Comparison of ENCODE assay signal across 8 cellular contexts in genomic region chr11:57515332-57516060, GRCh38. TPM values are rescaled to one million over a fixed set of nuclear protein-coding genes. Genes with fewer than 3 reads are reported as not detected.
A peak's percentile ranks its signal among the peaks of the same experiment; 100 is the strongest.
DNase-seq lines count a peak whose midpoint lies in the region; ATAC-seq and TF ChIP-seq lines count a peak whose summit lies in the region.

Gene SLC43A1, minus strand, starts transcription at chr11:57515702. Its CDS starts 1,591 bp downstream, at chr11:57514111.

- H3K27me3 Mint-ChIP-seq in T-cell, result no peaks in the 10 kb centered on the region

- H3K27ac ChIP-seq in mammary epithelial cell (ENCODE audit: insufficient read depth, low read depth, low read length), result no peak within 1 kb of the TSS

- BruUV-seq in mammary epithelial cell (replicated peaks; lab: Mats Ljungman, UMichigan), result no TSS peak

- POLR2A ChIA-PET in T-cell (lab: Charles Lee), result no interaction called here

- in situ Hi-C loops in mammary epithelial cell (cut with MboI; ENCODE audit: low sequenced_read_pairs in 2 of 2), result no loop called here

- no peak for TF ChIP-seq CTCF in mammary epithelial cell (conservative IDR thresholded peaks at IDR 0.05 in 1 of 2, IDR thresholded peaks at IDR 0.05 in 1 of 2; ENCODE audit: extremely low read depth in 1 of 2, insufficient read depth in 1 of 2, low read depth in 1 of 2, low read length in 2 of 2)

- intact Hi-C loops in mammary epithelial cell (cut with micrococcal nuclease), result loop anchor here (2.0 kb wide), 1 partner anchor 17 kb away; no protein-coding TSS in a partner anchor

- 2% methylated on average over 40 of the region's 66 CpGs for WGBS in mammary epithelial cell (ENCODE audit: low coverage, missing lambda C conversion rate)

- H3K9me3 Mint-ChIP-seq in T-cell, result no peaks in the 10 kb centered on the region

- H3K36me3 ChIP-seq in mammary epithelial cell (ENCODE audit: insufficient read depth, low read length), result no peaks in the 10 kb centered on the region

- peak within 1 kb of the TSS; percentile 81 to 86 for H3K27ac Mint-ChIP-seq in T-cell

- peak within 1 kb of the TSS; percentile 96 to 98 (median 98) for H3K4me3 Mint-ChIP-seq in T-cell

- no peak within 1 kb of the TSS for H3K9ac ChIP-seq in mammary epithelial cell (ENCODE audit: insufficient read depth, low read length)

- H3K27me3 ChIP-seq in mammary epithelial cell (ENCODE audit: insufficient read depth, low read length), result peaks cover 16% of the 10 kb centered on the region

- peaks cover 28 to 32% (median 31%) of the 10 kb centered on the region in 3 donors for H3K4me1 Mint-ChIP-seq in T-cell

- H4K20me1 ChIP-seq in mammary epithelial cell (ENCODE audit: insufficient read depth, low read length), result no peaks in the 10 kb centered on the region

- H3K9me3 ChIP-seq in mammary epithelial cell (replicated peaks; ENCODE audit: insufficient read depth, low read length), result no peaks in the 10 kb centered on the region

- DNase-seq in CD1c-positive myeloid dendritic cell (ENCODE audit: extremely low spot score), result peak; percentile 6
- DNase-seq in GM19240 (ENCODE audit: insufficient read length, low spot score), result peak; percentile 26
- peak in 5 of 34 experiments; percentile 4 to 17 (median 11) for DNase-seq in T-cell
- DNase-seq in mammary epithelial cell, result no peak
- DNase-seq in left kidney (ENCODE audit: low read depth, low spot score), result peak; percentile 70
- peak; percentile 22 to 33 for DNase-seq in stimulated activated CD4-positive, alpha-beta T cell treated with anti-CD3 and anti-CD28 coated beads, Interleukin-4, amount 100 ng/mL, for 48 hours (ENCODE audit: low read depth in 2 of 2)
- no peak for DNase-seq in NCI-H526 treated with DMSO at 0.1 percent for 48 hours (lab: John Stamatoyannopoulos, UW)

- H3K4me1 ChIP-seq in mammary epithelial cell (ENCODE audit: insufficient read depth, low read length), result peaks cover 13% of the 10 kb centered on the region

- peak within 1 kb of the TSS; percentile 99 for H3K4me2 ChIP-seq in mammary epithelial cell (ENCODE audit: insufficient read depth, low read depth, low read length)

- H3K36me3 Mint-ChIP-seq in T-cell, result no peaks in the 10 kb centered on the region

- CTCF ChIA-PET in T-cell (lab: Charles Lee) (interaction anchor here (0.7 to 4.2 kb wide), 6 partner anchors 9 to 285 kb away, joined by 3 to 23 read pairs (median 4); no protein-coding TSS in a partner anchor), mammary epithelial cell (lab: Charles Lee; ENCODE audit: low non-redundant PET) (interaction anchor here (0.7 kb wide), 2 partner anchors 22 to 58 kb away, joined by 3 to 4 read pairs; no protein-coding TSS in a partner anchor)

- H2AFZ ChIP-seq in mammary epithelial cell (ENCODE audit: low read depth, low read length), result peak within 1 kb of the TSS; percentile 84

- dilution Hi-C loops in mammary epithelial cell (cut with HindIII; ENCODE audit: low sequenced_read_pairs), result no loop called here

- H3K4me3 ChIP-seq in mammary epithelial cell (replicated peaks in 1 of 3; ENCODE audit: insufficient read depth in 1 of 3, low read depth in 2 of 3, low read length in 3 of 3), result peak within 1 kb of the TSS; percentile 41 to 57 (median 55)

- ATAC-seq in HG03520 (IDR thresholded peaks at IDR 0.05; ENCODE audit: unreplicated experiment) (peak; percentile 37), T-cell (replicated peaks in 1 of 4) (peak; percentile 34 to 47 (median 38))

- no peaks in the 10 kb centered on the region for H3K79me2 ChIP-seq in mammary epithelial cell (ENCODE audit: insufficient read depth, low read length)

RNA-seq across cellular contexts. Expression of gene SLC43A1, which starts in this region (rescaled TPM):
- 10 to 100 TPM in 4 of 5 donors, 1 to 10 TPM in 1; 8.8 to 31.6 (median 25.1) TPM for total RNA-seq in T-cell
- total RNA-seq in mammary epithelial cell, result 1 to 10 TPM; 1.4 to 2.2 TPM
- polyA plus RNA-seq in mammary epithelial cell, result 0.48 TPM
- not detected for polyA minus RNA-seq in mammary epithelial cell

Comparison
In these comparisons a context has a peak if more than half of its experiments do, and no peak if none do; other contexts are left out.
1. DNase-seq: peak in CD1c-positive myeloid dendritic cell (single experiment), GM19240 (single experiment), left kidney (single experiment) and stimulated activated CD4-positive, alpha-beta T cell treated with anti-CD3 and anti-CD28 coated beads, Interleukin-4, amount 100 ng/mL, for 48 hours (2 of 2); none in mammary epithelial cell (single experiment) and NCI-H526 treated with DMSO at 0.1 percent for 48 hours (single experiment).